Comparison of ENCODE assay signal across 1 cellular context in the genomic region with DNA sequence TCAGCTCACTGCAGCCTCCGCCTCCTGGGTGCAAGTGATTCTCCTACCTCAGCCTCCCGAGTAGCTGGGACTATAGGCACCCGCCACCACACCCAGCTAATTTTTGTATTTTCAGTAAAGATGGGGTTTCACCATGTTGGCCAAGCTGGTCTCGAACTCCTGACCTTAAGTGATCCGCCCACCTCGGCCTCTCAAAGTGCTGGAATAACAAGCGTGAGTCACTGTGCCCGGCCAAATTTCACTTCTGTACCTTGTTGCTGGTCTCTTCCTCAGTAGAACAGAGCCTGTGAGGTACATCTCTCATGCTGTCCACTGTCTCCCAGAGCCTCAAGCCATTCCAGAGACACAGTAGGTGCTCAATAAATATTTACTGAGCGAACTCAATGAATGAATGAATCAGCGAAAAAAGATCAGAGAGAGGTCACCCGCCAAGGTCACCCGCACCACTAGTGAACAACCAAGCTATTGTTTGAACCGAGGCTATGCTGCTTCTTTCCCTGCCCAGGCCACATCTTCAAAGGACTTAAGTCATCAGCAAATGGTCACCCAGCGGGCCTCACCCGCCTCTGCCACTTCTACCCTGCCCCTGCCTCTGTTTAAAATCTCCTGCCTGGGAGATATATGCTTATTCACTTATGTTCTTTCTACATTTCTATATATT.
TF ChIP-seq lines count a peak whose summit lies in the region.

No MANE protein-coding gene starts in this region.

TF ChIP-seq in K562, 482 proteins besides CTCF, POLR2A, EP300 and RAD21 (continued from another document and continues in another):
- TF ChIP-seq ZNF121 (CRISPR knock-in tag; conservative IDR thresholded peaks at IDR 0.05) (no peak), MTA3 (IDR thresholded peaks at IDR 0.05; ENCODE audit: borderline replicate concordance) (no peak), ZKSCAN8 (CRISPR knock-in tag; IDR thresholded peaks at IDR 0.05) (no peak), TEAD2 (tag; IDR thresholded peaks at IDR 0.05) (no peak), BACH1 (tag; IDR thresholded peaks at IDR 0.05) (no peak), ZNF184 (CRISPR knock-in tag; IDR thresholded peaks at IDR 0.05) (no peak), GABPA (tag; conservative IDR thresholded peaks at IDR 0.05; ENCODE audit: low read depth) (no peak), ZNF75A (CRISPR knock-in tag; IDR thresholded peaks at IDR 0.05) (no peak), PYGO2 (tag; IDR thresholded peaks at IDR 0.05) (no peak), ELF4 (CRISPR knock-in tag; IDR thresholded peaks at IDR 0.05) (no peak), FOXJ2 (tag; IDR thresholded peaks at IDR 0.05) (no peak), ZNF316 (IDR thresholded peaks at IDR 0.05) (peak; percentile 92), ZEB2 (IDR thresholded peaks at IDR 0.05) (no peak), SMAD4 (CRISPR knock-in tag; conservative IDR thresholded peaks at IDR 0.05) (no peak), NELFE (IDR thresholded peaks at IDR 0.05; ENCODE audit: insufficient read depth, insufficient read length) (no peak), ETS2 (tag; IDR thresholded peaks at IDR 0.05; ENCODE audit: borderline replicate concordance, poor library complexity, severe bottlenecking) (no peak), NCOA1 (IDR thresholded peaks at IDR 0.05; ENCODE audit: low read depth) (no peak), TCF7 (IDR thresholded peaks at IDR 0.05; ENCODE audit: borderline replicate concordance) (peak; percentile 48; the same call in 1 of the 2 replicates), ZSCAN32 (CRISPR knock-in tag; IDR thresholded peaks at IDR 0.05) (no peak), HMG20B (CRISPR knock-in tag; IDR thresholded peaks at IDR 0.05) (no peak), COPS2 (conservative IDR thresholded peaks at IDR 0.05) (no peak), TEAD4 (IDR thresholded peaks at IDR 0.05; ENCODE audit: low read length) (no peak), TEAD4 (CRISPR knock-in tag; IDR thresholded peaks at IDR 0.05; ENCODE audit: borderline replicate concordance) (no peak), FOXA3 (CRISPR knock-in tag; conservative IDR thresholded peaks at IDR 0.05 in 1 of 2, IDR thresholded peaks at IDR 0.05 in 1 of 2) (no peak), NFYB (IDR thresholded peaks at IDR 0.05; ENCODE audit: extremely low read depth, insufficient read length) (no peak), ZNF12 (CRISPR knock-in tag; IDR thresholded peaks at IDR 0.05) (no peak), PHF8 (IDR thresholded peaks at IDR 0.05; ENCODE audit: borderline replicate concordance, low read length) (no peak), TCF3 (CRISPR knock-in tag; IDR thresholded peaks at IDR 0.05) (no peak), ZNF507 (tag; conservative IDR thresholded peaks at IDR 0.05) (no peak), NFXL1 (CRISPR knock-in tag; IDR thresholded peaks at IDR 0.05) (no peak), FUS (optimal IDR thresholded peaks at IDR 0.05; ENCODE audit: low read depth, low read length) (no peak), JUN (IDR thresholded peaks at IDR 0.05; ENCODE audit: borderline replicate concordance, low read depth, low read length) (no peak), JUN (CRISPR knock-in tag; IDR thresholded peaks at IDR 0.05; ENCODE audit: borderline replicate concordance) (no peak), MAFF (IDR thresholded peaks at IDR 0.05; ENCODE audit: low read length) (peak; percentile 50), SAP30 (IDR thresholded peaks at IDR 0.05; ENCODE audit: borderline replicate concordance, insufficient read depth, low read depth, low read length, poor library complexity, severe bottlenecking) (no peak), C11orf30 (IDR thresholded peaks at IDR 0.05; ENCODE audit: low read depth) (peak; percentile 86), NCOA4 (IDR thresholded peaks at IDR 0.05; ENCODE audit: partially characterized antibody) (no peak), CEBPG (CRISPR knock-in tag; IDR thresholded peaks at IDR 0.05) (no peak), CEBPG (tag; conservative IDR thresholded peaks at IDR 0.05 in 1 of 2, IDR thresholded peaks at IDR 0.05 in 1 of 2) (no peak), ZNF174 (CRISPR knock-in tag; IDR thresholded peaks at IDR 0.05) (no peak), NR4A1 (CRISPR knock-in tag; IDR thresholded peaks at IDR 0.05) (no peak), NR4A1 (tag; IDR thresholded peaks at IDR 0.05) (no peak), SRSF7 (optimal IDR thresholded peaks at IDR 0.05; ENCODE audit: low read depth, low read length) (no peak), DIDO1 (tag; IDR thresholded peaks at IDR 0.05; ENCODE audit: low read depth) (no peak), ZNF133 (CRISPR knock-in tag; IDR thresholded peaks at IDR 0.05) (no peak), LARP7 (IDR thresholded peaks at IDR 0.05) (no peak), BRF1 (IDR thresholded peaks at IDR 0.05; ENCODE audit: borderline replicate concordance, extremely low read depth, insufficient read length) (no peak), NR2F6 (CRISPR knock-in tag; IDR thresholded peaks at IDR 0.05) (no peak), SMARCA5 (IDR thresholded peaks at IDR 0.05) (no peak), CCAR2 (IDR thresholded peaks at IDR 0.05; ENCODE audit: low read depth, low read length) (no peak), SAFB2 (IDR thresholded peaks at IDR 0.05; ENCODE audit: borderline replicate concordance, low read depth, low read length, severe bottlenecking) (no peak), ZBTB7A (IDR thresholded peaks at IDR 0.05; ENCODE audit: borderline replicate concordance, control insufficient read depth, low read depth, low read length) (no peak), ZNF3 (CRISPR knock-in tag; IDR thresholded peaks at IDR 0.05) (no peak), GATAD2A (IDR thresholded peaks at IDR 0.05) (no peak), HNRNPH1 (optimal IDR thresholded peaks at IDR 0.05; ENCODE audit: low read depth, low read length) (no peak), MAFK (IDR thresholded peaks at IDR 0.05; ENCODE audit: low read length) (peak; percentile 11; the same call in 1 of the 2 replicates), GTF2A2 (tag; IDR thresholded peaks at IDR 0.05) (no peak)
- TF ChIP-seq, protein P1, sequence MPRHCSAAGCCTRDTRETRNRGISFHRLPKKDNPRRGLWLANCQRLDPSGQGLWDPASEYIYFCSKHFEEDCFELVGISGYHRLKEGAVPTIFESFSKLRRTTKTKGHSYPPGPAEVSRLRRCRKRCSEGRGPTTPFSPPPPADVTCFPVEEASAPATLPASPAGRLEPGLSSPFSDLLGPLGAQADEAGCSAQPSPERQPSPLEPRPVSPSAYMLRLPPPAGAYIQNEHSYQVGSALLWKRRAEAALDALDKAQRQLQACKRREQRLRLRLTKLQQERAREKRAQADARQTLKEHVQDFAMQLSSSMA (CRISPR knock-in tag; IDR thresholded peaks at IDR 0.05): no peak
- TF ChIP-seq, protein P2, sequence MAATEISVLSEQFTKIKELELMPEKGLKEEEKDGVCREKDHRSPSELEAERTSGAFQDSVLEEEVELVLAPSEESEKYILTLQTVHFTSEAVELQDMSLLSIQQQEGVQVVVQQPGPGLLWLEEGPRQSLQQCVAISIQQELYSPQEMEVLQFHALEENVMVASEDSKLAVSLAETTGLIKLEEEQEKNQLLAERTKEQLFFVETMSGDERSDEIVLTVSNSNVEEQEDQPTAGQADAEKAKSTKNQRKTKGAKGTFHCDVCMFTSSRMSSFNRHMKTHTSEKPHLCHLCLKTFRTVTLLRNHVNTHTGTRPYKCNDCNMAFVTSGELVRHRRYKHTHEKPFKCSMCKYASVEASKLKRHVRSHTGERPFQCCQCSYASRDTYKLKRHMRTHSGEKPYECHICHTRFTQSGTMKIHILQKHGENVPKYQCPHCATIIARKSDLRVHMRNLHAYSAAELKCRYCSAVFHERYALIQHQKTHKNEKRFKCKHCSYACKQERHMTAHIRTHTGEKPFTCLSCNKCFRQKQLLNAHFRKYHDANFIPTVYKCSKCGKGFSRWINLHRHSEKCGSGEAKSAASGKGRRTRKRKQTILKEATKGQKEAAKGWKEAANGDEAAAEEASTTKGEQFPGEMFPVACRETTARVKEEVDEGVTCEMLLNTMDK (IDR thresholded peaks at IDR 0.05; ENCODE audit: borderline replicate concordance, insufficient read depth, low read depth, low read length, poor library complexity, severe bottlenecking): no peak
- TF ChIP-seq, protein P3, sequence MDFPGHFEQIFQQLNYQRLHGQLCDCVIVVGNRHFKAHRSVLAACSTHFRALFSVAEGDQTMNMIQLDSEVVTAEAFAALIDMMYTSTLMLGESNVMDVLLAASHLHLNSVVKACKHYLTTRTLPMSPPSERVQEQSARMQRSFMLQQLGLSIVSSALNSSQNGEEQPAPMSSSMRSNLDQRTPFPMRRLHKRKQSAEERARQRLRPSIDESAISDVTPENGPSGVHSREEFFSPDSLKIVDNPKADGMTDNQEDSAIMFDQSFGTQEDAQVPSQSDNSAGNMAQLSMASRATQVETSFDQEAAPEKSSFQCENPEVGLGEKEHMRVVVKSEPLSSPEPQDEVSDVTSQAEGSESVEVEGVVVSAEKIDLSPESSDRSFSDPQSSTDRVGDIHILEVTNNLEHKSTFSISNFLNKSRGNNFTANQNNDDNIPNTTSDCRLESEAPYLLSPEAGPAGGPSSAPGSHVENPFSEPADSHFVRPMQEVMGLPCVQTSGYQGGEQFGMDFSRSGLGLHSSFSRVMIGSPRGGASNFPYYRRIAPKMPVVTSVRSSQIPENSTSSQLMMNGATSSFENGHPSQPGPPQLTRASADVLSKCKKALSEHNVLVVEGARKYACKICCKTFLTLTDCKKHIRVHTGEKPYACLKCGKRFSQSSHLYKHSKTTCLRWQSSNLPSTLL (IDR thresholded peaks at IDR 0.05): no peak
- TF ChIP-seq, protein P4, sequence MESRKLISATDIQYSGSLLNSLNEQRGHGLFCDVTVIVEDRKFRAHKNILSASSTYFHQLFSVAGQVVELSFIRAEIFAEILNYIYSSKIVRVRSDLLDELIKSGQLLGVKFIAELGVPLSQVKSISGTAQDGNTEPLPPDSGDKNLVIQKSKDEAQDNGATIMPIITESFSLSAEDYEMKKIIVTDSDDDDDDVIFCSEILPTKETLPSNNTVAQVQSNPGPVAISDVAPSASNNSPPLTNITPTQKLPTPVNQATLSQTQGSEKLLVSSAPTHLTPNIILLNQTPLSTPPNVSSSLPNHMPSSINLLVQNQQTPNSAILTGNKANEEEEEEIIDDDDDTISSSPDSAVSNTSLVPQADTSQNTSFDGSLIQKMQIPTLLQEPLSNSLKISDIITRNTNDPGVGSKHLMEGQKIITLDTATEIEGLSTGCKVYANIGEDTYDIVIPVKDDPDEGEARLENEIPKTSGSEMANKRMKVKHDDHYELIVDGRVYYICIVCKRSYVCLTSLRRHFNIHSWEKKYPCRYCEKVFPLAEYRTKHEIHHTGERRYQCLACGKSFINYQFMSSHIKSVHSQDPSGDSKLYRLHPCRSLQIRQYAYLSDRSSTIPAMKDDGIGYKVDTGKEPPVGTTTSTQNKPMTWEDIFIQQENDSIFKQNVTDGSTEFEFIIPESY (CRISPR knock-in tag; IDR thresholded peaks at IDR 0.05): peak; percentile 98
- TF ChIP-seq, protein P5, sequence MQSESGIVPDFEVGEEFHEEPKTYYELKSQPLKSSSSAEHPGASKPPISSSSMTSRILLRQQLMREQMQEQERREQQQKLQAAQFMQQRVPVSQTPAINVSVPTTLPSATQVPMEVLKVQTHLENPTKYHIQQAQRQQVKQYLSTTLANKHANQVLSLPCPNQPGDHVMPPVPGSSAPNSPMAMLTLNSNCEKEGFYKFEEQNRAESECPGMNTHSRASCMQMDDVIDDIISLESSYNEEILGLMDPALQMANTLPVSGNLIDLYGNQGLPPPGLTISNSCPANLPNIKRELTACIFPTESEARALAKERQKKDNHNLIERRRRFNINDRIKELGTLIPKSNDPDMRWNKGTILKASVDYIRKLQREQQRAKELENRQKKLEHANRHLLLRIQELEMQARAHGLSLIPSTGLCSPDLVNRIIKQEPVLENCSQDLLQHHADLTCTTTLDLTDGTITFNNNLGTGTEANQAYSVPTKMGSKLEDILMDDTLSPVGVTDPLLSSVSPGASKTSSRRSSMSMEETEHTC (IDR thresholded peaks at IDR 0.05): no peak
- TF ChIP-seq, protein P6, sequence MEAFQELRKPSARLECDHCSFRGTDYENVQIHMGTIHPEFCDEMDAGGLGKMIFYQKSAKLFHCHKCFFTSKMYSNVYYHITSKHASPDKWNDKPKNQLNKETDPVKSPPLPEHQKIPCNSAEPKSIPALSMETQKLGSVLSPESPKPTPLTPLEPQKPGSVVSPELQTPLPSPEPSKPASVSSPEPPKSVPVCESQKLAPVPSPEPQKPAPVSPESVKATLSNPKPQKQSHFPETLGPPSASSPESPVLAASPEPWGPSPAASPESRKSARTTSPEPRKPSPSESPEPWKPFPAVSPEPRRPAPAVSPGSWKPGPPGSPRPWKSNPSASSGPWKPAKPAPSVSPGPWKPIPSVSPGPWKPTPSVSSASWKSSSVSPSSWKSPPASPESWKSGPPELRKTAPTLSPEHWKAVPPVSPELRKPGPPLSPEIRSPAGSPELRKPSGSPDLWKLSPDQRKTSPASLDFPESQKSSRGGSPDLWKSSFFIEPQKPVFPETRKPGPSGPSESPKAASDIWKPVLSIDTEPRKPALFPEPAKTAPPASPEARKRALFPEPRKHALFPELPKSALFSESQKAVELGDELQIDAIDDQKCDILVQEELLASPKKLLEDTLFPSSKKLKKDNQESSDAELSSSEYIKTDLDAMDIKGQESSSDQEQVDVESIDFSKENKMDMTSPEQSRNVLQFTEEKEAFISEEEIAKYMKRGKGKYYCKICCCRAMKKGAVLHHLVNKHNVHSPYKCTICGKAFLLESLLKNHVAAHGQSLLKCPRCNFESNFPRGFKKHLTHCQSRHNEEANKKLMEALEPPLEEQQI (IDR thresholded peaks at IDR 0.05): no peak
- TF ChIP-seq, protein P7, sequence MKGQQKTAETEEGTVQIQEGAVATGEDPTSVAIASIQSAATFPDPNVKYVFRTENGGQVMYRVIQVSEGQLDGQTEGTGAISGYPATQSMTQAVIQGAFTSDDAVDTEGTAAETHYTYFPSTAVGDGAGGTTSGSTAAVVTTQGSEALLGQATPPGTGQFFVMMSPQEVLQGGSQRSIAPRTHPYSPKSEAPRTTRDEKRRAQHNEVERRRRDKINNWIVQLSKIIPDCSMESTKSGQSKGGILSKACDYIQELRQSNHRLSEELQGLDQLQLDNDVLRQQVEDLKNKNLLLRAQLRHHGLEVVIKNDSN (CRISPR knock-in tag; IDR thresholded peaks at IDR 0.05): no peak
- TF ChIP-seq, protein P8, sequence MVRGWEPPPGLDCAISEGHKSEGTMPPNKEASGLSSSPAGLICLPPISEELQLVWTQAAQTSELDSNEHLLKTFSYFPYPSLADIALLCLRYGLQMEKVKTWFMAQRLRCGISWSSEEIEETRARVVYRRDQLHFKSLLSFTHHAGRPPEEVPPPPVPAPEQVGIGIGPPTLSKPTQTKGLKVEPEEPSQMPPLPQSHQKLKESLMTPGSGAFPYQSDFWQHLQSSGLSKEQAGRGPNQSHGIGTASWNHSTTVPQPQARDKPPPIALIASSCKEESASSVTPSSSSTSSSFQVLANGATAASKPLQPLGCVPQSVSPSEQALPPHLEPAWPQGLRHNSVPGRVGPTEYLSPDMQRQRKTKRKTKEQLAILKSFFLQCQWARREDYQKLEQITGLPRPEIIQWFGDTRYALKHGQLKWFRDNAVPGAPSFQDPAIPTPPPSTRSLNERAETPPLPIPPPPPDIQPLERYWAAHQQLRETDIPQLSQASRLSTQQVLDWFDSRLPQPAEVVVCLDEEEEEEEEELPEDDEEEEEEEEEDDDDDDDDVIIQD (CRISPR knock-in tag; IDR thresholded peaks at IDR 0.05): no peak
